1 cellular context compared by ENCODE assay signal in the genomic region with DNA sequence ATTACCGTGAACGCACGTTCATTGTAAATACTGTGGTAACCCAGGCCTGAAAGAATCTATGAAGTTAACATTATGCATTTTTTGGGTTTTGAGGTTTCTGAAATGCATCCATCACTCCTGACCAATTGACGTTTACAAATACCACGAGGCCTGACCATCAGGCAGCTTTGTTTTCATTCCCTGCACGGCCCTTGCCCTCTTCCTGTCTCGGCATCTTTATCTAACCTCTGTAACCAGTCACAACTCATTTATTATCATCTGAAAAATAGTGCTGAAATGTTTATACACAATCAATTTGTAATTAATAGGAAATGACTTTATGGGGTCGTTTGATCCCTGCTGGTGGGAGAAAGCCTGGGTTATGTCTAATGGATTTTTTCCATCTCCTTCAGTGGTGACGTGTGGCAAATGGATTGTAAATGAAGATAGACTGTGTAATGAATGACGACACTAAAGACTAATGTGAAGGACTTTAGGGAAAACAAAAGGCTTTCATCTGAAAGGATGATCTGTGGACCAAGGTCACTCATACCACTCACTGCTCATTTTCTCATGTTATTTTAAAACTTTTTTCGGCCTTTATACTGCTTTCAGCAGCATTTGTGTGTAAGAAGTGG.
TF ChIP-seq lines count a peak whose summit lies in the region.

No MANE protein-coding gene starts in this region.

TF ChIP-seq in HEK293, 187 proteins besides CTCF, POLR2A, EP300 and RAD21 (continued from another document and continues in another):
- TF ChIP-seq PRDM2 (tag by site-specific recombination; IDR thresholded peaks at IDR 0.05; ENCODE audit: borderline replicate concordance): no peak
- TF ChIP-seq, protein P1, sequence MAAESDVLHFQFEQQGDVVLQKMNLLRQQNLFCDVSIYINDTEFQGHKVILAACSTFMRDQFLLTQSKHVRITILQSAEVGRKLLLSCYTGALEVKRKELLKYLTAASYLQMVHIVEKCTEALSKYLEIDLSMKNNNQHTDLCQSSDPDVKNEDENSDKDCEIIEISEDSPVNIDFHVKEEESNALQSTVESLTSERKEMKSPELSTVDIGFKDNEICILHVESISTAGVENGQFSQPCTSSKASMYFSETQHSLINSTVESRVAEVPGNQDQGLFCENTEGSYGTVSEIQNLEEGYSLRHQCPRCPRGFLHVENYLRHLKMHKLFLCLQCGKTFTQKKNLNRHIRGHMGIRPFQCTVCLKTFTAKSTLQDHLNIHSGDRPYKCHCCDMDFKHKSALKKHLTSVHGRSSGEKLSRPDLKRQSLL (tag by site-specific recombination; IDR thresholded peaks at IDR 0.05): no peak
- TF ChIP-seq, protein P2, sequence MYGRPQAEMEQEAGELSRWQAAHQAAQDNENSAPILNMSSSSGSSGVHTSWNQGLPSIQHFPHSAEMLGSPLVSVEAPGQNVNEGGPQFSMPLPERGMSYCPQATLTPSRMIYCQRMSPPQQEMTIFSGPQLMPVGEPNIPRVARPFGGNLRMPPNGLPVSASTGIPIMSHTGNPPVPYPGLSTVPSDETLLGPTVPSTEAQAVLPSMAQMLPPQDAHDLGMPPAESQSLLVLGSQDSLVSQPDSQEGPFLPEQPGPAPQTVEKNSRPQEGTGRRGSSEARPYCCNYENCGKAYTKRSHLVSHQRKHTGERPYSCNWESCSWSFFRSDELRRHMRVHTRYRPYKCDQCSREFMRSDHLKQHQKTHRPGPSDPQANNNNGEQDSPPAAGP (tag by site-specific recombination; IDR thresholded peaks at IDR 0.05): peak; percentile 76; the same call in 1 of the 2 replicates
- TF ChIP-seq ZNF530 (tag by site-specific recombination; IDR thresholded peaks at IDR 0.05; ENCODE audit: low read depth): no peak
- TF ChIP-seq ZSCAN16 (tag by site-specific recombination; IDR thresholded peaks at IDR 0.05): no peak
- TF ChIP-seq ZNF529 (tag by site-specific recombination; IDR thresholded peaks at IDR 0.05; ENCODE audit: insufficient replicate concordance): no peak
- no peak for TF ChIP-seq ZNF610 (tag by site-specific recombination; IDR thresholded peaks at IDR 0.05; ENCODE audit: borderline replicate concordance)
- no peak for TF ChIP-seq ZNF157 (tag by site-specific recombination; IDR thresholded peaks at IDR 0.05)
- TF ChIP-seq, protein P3, sequence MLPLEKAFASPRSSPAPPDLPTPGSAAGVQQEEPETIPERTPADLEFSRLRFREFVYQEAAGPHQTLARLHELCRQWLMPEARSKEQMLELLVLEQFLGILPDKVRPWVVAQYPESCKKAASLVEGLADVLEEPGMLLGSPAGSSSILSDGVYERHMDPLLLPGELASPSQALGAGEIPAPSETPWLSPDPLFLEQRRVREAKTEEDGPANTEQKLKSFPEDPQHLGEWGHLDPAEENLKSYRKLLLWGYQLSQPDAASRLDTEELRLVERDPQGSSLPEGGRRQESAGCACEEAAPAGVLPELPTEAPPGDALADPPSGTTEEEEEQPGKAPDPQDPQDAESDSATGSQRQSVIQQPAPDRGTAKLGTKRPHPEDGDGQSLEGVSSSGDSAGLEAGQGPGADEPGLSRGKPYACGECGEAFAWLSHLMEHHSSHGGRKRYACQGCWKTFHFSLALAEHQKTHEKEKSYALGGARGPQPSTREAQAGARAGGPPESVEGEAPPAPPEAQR (tag by site-specific recombination; IDR thresholded peaks at IDR 0.05): no peak
- TF ChIP-seq ZNF629 (tag by site-specific recombination; IDR thresholded peaks at IDR 0.05): peak; percentile 97
- TF ChIP-seq ZNF624 (tag by site-specific recombination; IDR thresholded peaks at IDR 0.05): no peak
- TF ChIP-seq, protein P4, sequence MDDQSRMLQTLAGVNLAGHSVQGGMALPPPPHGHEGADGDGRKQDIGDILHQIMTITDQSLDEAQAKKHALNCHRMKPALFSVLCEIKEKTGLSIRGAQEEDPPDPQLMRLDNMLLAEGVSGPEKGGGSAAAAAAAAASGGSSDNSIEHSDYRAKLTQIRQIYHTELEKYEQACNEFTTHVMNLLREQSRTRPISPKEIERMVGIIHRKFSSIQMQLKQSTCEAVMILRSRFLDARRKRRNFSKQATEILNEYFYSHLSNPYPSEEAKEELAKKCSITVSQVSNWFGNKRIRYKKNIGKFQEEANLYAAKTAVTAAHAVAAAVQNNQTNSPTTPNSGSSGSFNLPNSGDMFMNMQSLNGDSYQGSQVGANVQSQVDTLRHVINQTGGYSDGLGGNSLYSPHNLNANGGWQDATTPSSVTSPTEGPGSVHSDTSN (CRISPR knock-in tag; IDR thresholded peaks at IDR 0.05): no peak
- TF ChIP-seq, protein P5, sequence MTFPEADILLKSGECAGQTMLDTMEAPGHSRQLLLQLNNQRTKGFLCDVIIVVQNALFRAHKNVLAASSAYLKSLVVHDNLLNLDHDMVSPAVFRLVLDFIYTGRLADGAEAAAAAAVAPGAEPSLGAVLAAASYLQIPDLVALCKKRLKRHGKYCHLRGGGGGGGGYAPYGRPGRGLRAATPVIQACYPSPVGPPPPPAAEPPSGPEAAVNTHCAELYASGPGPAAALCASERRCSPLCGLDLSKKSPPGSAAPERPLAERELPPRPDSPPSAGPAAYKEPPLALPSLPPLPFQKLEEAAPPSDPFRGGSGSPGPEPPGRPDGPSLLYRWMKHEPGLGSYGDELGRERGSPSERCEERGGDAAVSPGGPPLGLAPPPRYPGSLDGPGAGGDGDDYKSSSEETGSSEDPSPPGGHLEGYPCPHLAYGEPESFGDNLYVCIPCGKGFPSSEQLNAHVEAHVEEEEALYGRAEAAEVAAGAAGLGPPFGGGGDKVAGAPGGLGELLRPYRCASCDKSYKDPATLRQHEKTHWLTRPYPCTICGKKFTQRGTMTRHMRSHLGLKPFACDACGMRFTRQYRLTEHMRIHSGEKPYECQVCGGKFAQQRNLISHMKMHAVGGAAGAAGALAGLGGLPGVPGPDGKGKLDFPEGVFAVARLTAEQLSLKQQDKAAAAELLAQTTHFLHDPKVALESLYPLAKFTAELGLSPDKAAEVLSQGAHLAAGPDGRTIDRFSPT (tag by site-specific recombination; IDR thresholded peaks at IDR 0.05): peak; percentile 96
- TF ChIP-seq SP2 (tag by site-specific recombination; IDR thresholded peaks at IDR 0.05): peak; percentile 55
- TF ChIP-seq ZSCAN23 (tag by site-specific recombination; IDR thresholded peaks at IDR 0.05): peak; percentile 94
- TF ChIP-seq ZNF366 (tag by site-specific recombination; conservative IDR thresholded peaks at IDR 0.05): peak; percentile 90
- TF ChIP-seq ZNF24 (tag by site-specific recombination; IDR thresholded peaks at IDR 0.05): peak; percentile 98
- TF ChIP-seq ZNF596 (tag by site-specific recombination; IDR thresholded peaks at IDR 0.05): peak; percentile 37; the same call in 1 of the 2 replicates
- no peak for TF ChIP-seq ZBTB11 (tag by site-specific recombination; conservative IDR thresholded peaks at IDR 0.05; ENCODE audit: low read depth)
- TF ChIP-seq ZNF518A (tag by site-specific recombination; conservative IDR thresholded peaks at IDR 0.05; ENCODE audit: low read depth): 0 out of 2 replicates have a peak, but pooled peaks have one; percentile 32
- no peak for TF ChIP-seq YY1 (tag by site-specific recombination; IDR thresholded peaks at IDR 0.05)
- no peak for TF ChIP-seq ZNF19 (tag by site-specific recombination; IDR thresholded peaks at IDR 0.05; ENCODE audit: low read depth)
- peak; percentile 55; the same call in 1 of the 2 replicates for TF ChIP-seq ZNF18 (tag by site-specific recombination; IDR thresholded peaks at IDR 0.05)
- peak; percentile 99 for TF ChIP-seq ZNF843 (tag by site-specific recombination; IDR thresholded peaks at IDR 0.05)
